25 cellular contexts compared by ENCODE assay signal in the genomic region with DNA sequence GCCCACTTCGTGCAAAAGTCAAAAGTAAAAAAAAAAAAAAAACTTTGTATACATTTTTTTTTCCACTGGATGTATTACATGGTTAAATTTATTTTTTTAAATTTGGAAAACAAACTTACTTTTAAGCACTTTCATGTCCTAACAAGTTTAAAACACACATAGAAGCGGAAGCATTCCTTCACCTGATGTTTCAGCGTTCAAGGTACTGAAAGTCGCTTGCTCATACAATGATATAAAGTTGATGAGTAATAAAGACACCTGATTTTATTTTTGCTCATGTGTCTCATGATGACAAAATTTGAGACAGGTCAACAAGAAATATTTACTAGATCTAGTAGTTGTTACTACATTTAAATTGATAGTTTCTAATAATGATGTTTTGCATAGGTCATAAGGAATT. TPM values are rescaled to one million over a fixed set of nuclear protein-coding genes. Genes with fewer than 3 reads are reported as not detected.
A peak's percentile ranks its signal among the peaks of the same experiment; 100 is the strongest.
DNase-seq lines count a peak whose midpoint lies in the region; ATAC-seq, FAIRE-seq and TF ChIP-seq lines count a peak whose summit lies in the region.
"Had no signal": no experiment of that assay in that cellular context is flagged by ENCODE, and none has a peak within 500 bp of the region (broad histone marks: within the 10 kb centered on the region; RNA-seq: fewer than 3 reads in every experiment).

No MANE protein-coding gene starts in this region.

- H3K9me3 Mint-ChIP-seq in activated CD8-positive, alpha-beta memory T cell treated with anti-CD3 and anti-CD28 coated beads, Interleukin-2, amount 10 ng/mL, durations not matched to agents 7 days and 5 days (ENCODE audit: low read depth): no peaks in the 10 kb centered on the region

- H2AFZ ChIP-seq in IMR-90 (replicated peaks; ENCODE audit: low read length, poor library complexity): no peak overlapping the region
- H2AFZ ChIP-seq in keratinocyte (ENCODE audit: control insufficient read depth, low read length): no peak overlapping the region
- H2AFZ ChIP-seq: GM23248 had no signal

- intact Hi-C loops in IMR-90 (cut with micrococcal nuclease) (no loop called here), sigmoid colon (cut with DNase I) (no loop called here)

- no peak overlapping the region for H4K5ac ChIP-seq in IMR-90 (ENCODE audit: low read depth, low read length)

- ATAC-seq in IMR-90 (ENCODE audit: low read depth): no peak
- ATAC-seq in activated CD8-positive, alpha-beta memory T cell treated with anti-CD3 and anti-CD28 coated beads, Interleukin-2, amount 10 ng/mL, durations not matched to agents 7 days and 5 days: no peak
- ATAC-seq: A549 had no signal

- peak; percentile 51 for FAIRE-seq in keratinocyte (lab: Jason Lieb, UNC)
- FAIRE-seq: A549, GM12891, GM18507, H1 had no signal

- H3K23ac ChIP-seq in IMR-90 (ENCODE audit: low read depth, low read length): no peak overlapping the region

- BruUV-seq in IMR-90 (replicated peaks; lab: Mats Ljungman, UMichigan): no TSS peak

- no peak for TF ChIP-seq EP300 in sigmoid colon (IDR thresholded peaks at IDR 0.05)

- H3K9me3 ChIP-seq in IMR-90 (ENCODE audit: control insufficient read depth, insufficient read depth, low read length) (no peaks in the 10 kb centered on the region; the same call in 1 of the 2 replicates), SJCRH30 (replicated peaks) (no peaks in the 10 kb centered on the region), keratinocyte (ENCODE audit: control insufficient read depth, low read depth, low read length) (no peaks in the 10 kb centered on the region), sigmoid colon (no peaks in the 10 kb centered on the region)
- H3K9me3 ChIP-seq: A549; BE2C; BLaER1 treated with 17β-estradiol and CSF1 and Interleukin-3, amounts not matched to agents 10 nM and 100 nM had no signal

- H3K27ac Mint-ChIP-seq in activated CD8-positive, alpha-beta memory T cell treated with anti-CD3 and anti-CD28 coated beads, Interleukin-2, amount 10 ng/mL, durations not matched to agents 7 days and 5 days: no peak overlapping the region
- H3K27ac Mint-ChIP-seq: CD4-positive, alpha-beta memory T cell had no signal

- no peaks in the 10 kb centered on the region for H3K27me3 ChIP-seq in IMR-90 (ENCODE audit: control insufficient read depth, insufficient read depth, low read length)
- H3K27me3 ChIP-seq in SJCRH30: no peaks in the 10 kb centered on the region
- no peaks in the 10 kb centered on the region for H3K27me3 ChIP-seq in keratinocyte (ENCODE audit: control insufficient read depth, extremely low read depth, insufficient read depth, low read length)
- no peaks in the 10 kb centered on the region for H3K27me3 ChIP-seq in sigmoid colon
- H3K27me3 ChIP-seq: BE2C; BLaER1 treated with 17β-estradiol and CSF1 and Interleukin-3, amounts not matched to agents 10 nM and 100 nM had no signal

- no peak for TF ChIP-seq CTCF in IMR-90 (conservative IDR thresholded peaks at IDR 0.05; ENCODE audit: low read depth, low read length)
- TF ChIP-seq CTCF in epithelial cell of esophagus (IDR thresholded peaks at IDR 0.05; ENCODE audit: insufficient read depth, low read depth, low read length, missing control alignments): no peak
- no peak for TF ChIP-seq CTCF in keratinocyte (optimal IDR thresholded peaks at IDR 0.05 in 1 of 3, IDR thresholded peaks at IDR 0.05 in 1 of 3, conservative IDR thresholded peaks at IDR 0.05 in 1 of 3; ENCODE audit: extremely low read depth in 1 of 3, insufficient read depth in 2 of 3, low read length in 3 of 3)
- TF ChIP-seq CTCF in sigmoid colon (IDR thresholded peaks at IDR 0.05): no peak

- no peak overlapping the region for H2BK5ac ChIP-seq in IMR-90 (ENCODE audit: low read depth, low read length, poor library complexity, severe bottlenecking)

- no peak overlapping the region for H2BK15ac ChIP-seq in IMR-90 (ENCODE audit: low read depth, low read length)

- no peak overlapping the region for H2AK5ac ChIP-seq in IMR-90 (ENCODE audit: low read depth, low read length)

- CTCF ChIA-PET in IMR-90 (lab: Yijun Ruan, JAX): no interaction called here
- CTCF ChIA-PET in activated CD8-positive, alpha-beta memory T cell treated with anti-CD3 and anti-CD28 coated beads, Interleukin-2, amount 10 ng/mL, durations not matched to agents 7 days and 5 days (lab: Charles Lee): no interaction called here

- H4K91ac ChIP-seq in IMR-90 (ENCODE audit: insufficient read depth, low read depth, low read length): no peak overlapping the region

- in situ Hi-C loops in IMR-90 (cut with MboI; ENCODE audit: low sequenced_read_pairs): no loop called here

- H3K18ac ChIP-seq in IMR-90 (ENCODE audit: low read depth, low read length): peak overlapping the region; percentile 43; the same call in 1 of the 2 replicates

- H3K56ac ChIP-seq in IMR-90 (ENCODE audit: extremely low read depth, insufficient read depth, low read length): no peak overlapping the region

- H3K36me3 ChIP-seq in IMR-90 (ENCODE audit: control insufficient read depth, insufficient read depth, low read length): no peaks in the 10 kb centered on the region
- H3K36me3 ChIP-seq in SJCRH30: 0 out of 2 replicates have a peak, but pooled peaks cover 3% of the 10 kb centered on the region
- no peaks in the 10 kb centered on the region for H3K36me3 ChIP-seq in keratinocyte (ENCODE audit: control insufficient read depth in 2 of 2, extremely low read depth in 1 of 2, insufficient read depth in 2 of 2, low read length in 2 of 2)
- no peaks in the 10 kb centered on the region for H3K36me3 ChIP-seq in sigmoid colon
- H3K36me3 ChIP-seq: BE2C; BLaER1 treated with 17β-estradiol and CSF1 and Interleukin-3, amounts not matched to agents 10 nM and 100 nM had no signal

- no peak overlapping the region for H3K27ac ChIP-seq in IMR-90 (ENCODE audit: insufficient read depth, low read length)
- H3K27ac ChIP-seq in SJCRH30: peak overlapping the region; percentile 79
- peak overlapping the region; percentile 9 for H3K27ac ChIP-seq in keratinocyte (ENCODE audit: control insufficient read depth, insufficient read depth, low read length)
- no peak overlapping the region for H3K27ac ChIP-seq in sigmoid colon
- H3K27ac ChIP-seq: A549; BLaER1 treated with 17β-estradiol and CSF1 and Interleukin-3, amounts not matched to agents 10 nM and 100 nM; GM23248 had no signal

- no peaks in the 10 kb centered on the region for H3K27me3 Mint-ChIP-seq in activated CD8-positive, alpha-beta memory T cell treated with anti-CD3 and anti-CD28 coated beads, Interleukin-2, amount 10 ng/mL, durations not matched to agents 7 days and 5 days
- H3K27me3 Mint-ChIP-seq: CD4-positive, alpha-beta memory T cell had no signal

- no peak overlapping the region for H2BK20ac ChIP-seq in IMR-90 (ENCODE audit: low read depth, low read length)

- POLR2A ChIA-PET in IMR-90 (lab: Charles Lee; ENCODE audit: unreplicated experiment): no interaction called here

- WGBS in IMR-90 (ENCODE audit: extremely low coverage in 2 of 2, insufficient read length in 1 of 2), 2 experiments: no CpG with 5 or more reads among the region's 4 CpGs
- 94 to 98% methylated on average over 4 of the region's 4 CpGs for WGBS in sigmoid colon, 2 donors

- no peak for TF ChIP-seq RAD21 in IMR-90 (IDR thresholded peaks at IDR 0.05; ENCODE audit: low read length)

- no peak overlapping the region for H2BK120ac ChIP-seq in IMR-90 (ENCODE audit: low read depth, low read length)

- H3K9me1 ChIP-seq in IMR-90 (ENCODE audit: insufficient read depth, low read length) (peaks cover 3% of the 10 kb centered on the region; the same call in 1 of the 2 replicates), keratinocyte (ENCODE audit: control insufficient read depth, extremely low read depth, insufficient read depth, low read length) (no peaks in the 10 kb centered on the region)

- no peaks in the 10 kb centered on the region for H3K79me2 ChIP-seq in keratinocyte (ENCODE audit: control insufficient read depth, insufficient read depth, low read length)

- no peak overlapping the region for H3K4ac ChIP-seq in IMR-90 (ENCODE audit: low read depth, low read length)

- H4K20me1 ChIP-seq in IMR-90 (ENCODE audit: insufficient read depth, low read length) (no peaks in the 10 kb centered on the region), keratinocyte (ENCODE audit: control insufficient read depth, extremely low read depth, insufficient read depth, low read length) (no peaks in the 10 kb centered on the region)
- H4K20me1 ChIP-seq: BLaER1 treated with 17β-estradiol and CSF1 and Interleukin-3, amounts not matched to agents 10 nM and 100 nM had no signal

- no peak overlapping the region for H3K4me3 ChIP-seq in IMR-90 (ENCODE audit: insufficient read depth, low read depth, low read length)
- no peak overlapping the region for H3K4me3 ChIP-seq in SJCRH30
- H3K4me3 ChIP-seq in epithelial cell of esophagus (ENCODE audit: low read length): no peak overlapping the region
- H3K4me3 ChIP-seq in keratinocyte (ENCODE audit: control insufficient read depth in 2 of 3, extremely low read depth in 1 of 3, insufficient read depth in 2 of 3, low read depth in 1 of 3, low read length in 3 of 3): no peak overlapping the region
- H3K4me3 ChIP-seq in sigmoid colon: no peak overlapping the region
- H3K4me3 ChIP-seq: A549; BLaER1 treated with 17β-estradiol and CSF1 and Interleukin-3, amounts not matched to agents 10 nM and 100 nM; GM23248 had no signal

- H3K36me3 Mint-ChIP-seq in activated CD8-positive, alpha-beta memory T cell treated with anti-CD3 and anti-CD28 coated beads, Interleukin-2, amount 10 ng/mL, durations not matched to agents 7 days and 5 days: no peaks in the 10 kb centered on the region
- H3K36me3 Mint-ChIP-seq: CD4-positive, alpha-beta memory T cell had no signal

- H3K14ac ChIP-seq in IMR-90 (replicated peaks; ENCODE audit: low read depth, low read length): no peak overlapping the region

- TF ChIP-seq POLR2A in IMR-90 (IDR thresholded peaks at IDR 0.05; ENCODE audit: low read depth, low read length) (no peak), sigmoid colon (IDR thresholded peaks at IDR 0.05) (no peak)

- H3K79me1 ChIP-seq in IMR-90 (ENCODE audit: low read depth in 1 of 2, low read length in 2 of 2): no peaks in the 10 kb centered on the region

- H3K4me3 Mint-ChIP-seq in activated CD8-positive, alpha-beta memory T cell treated with anti-CD3 and anti-CD28 coated beads, Interleukin-2, amount 10 ng/mL, durations not matched to agents 7 days and 5 days: no peak overlapping the region
- H3K4me3 Mint-ChIP-seq: CD4-positive, alpha-beta memory T cell had no signal

- H4K8ac ChIP-seq in IMR-90 (ENCODE audit: low read depth in 2 of 2, low read length in 2 of 2): no peak overlapping the region

- H2AK9ac ChIP-seq in IMR-90 (replicated peaks; ENCODE audit: low read depth, low read length, poor library complexity): no peak overlapping the region

- no peak overlapping the region for H3K4me2 ChIP-seq in IMR-90 (ENCODE audit: low read depth, low read length)
- peak overlapping the region; percentile 29 for H3K4me2 ChIP-seq in keratinocyte (ENCODE audit: control insufficient read depth, extremely low read depth, insufficient read depth, low read depth, low read length)
- H3K4me2 ChIP-seq: A549; BLaER1 treated with 17β-estradiol and CSF1 and Interleukin-3, amounts not matched to agents 10 nM and 100 nM had no signal

- no peak for DNase-seq in IMR-90
- DNase-seq in SJCRH30: no peak
- peak; percentile 88 for DNase-seq in epithelial cell of esophagus (ENCODE audit: low read depth)
- peak; percentile 62 for DNase-seq in keratinocyte (ENCODE audit: low read depth, low spot score)
- no peak for DNase-seq in sigmoid colon
- DNase-seq in glomerular visceral epithelial cell (ENCODE audit: extremely low spot score): no peak
- no peak for DNase-seq in activated CD8-positive, alpha-beta memory T cell treated with anti-CD3 and anti-CD28 coated beads, Interleukin-2, amount 10 ng/mL, durations not matched to agents 7 days and 5 days
- DNase-seq: 8988T; ACHN; AML-193; BE2C; Calu3; CD4-positive, alpha-beta memory T cell; COR-L47; DMS53; DMS79 treated with DMSO at 0.1 percent for 48 hours; GF-D8; H7; HCEC 1CT had no signal

- dilution Hi-C loops in IMR-90 (cut with HindIII; ENCODE audit: low sequenced_read_pairs, unreplicated experiment): no loop called here
- dilution Hi-C loops in keratinocyte (cut with MboI; ENCODE audit: extremely low pct_ligation_motif_present, low sequenced_read_pairs): no loop called here

- H3K9ac ChIP-seq in IMR-90 (ENCODE audit: low read depth, low read length) (no peak overlapping the region), keratinocyte (ENCODE audit: control insufficient read depth, extremely low read depth, insufficient read depth, low read length) (no peak overlapping the region)
- H3K9ac ChIP-seq: BLaER1 treated with 17β-estradiol and CSF1 and Interleukin-3, amounts not matched to agents 10 nM and 100 nM; GM23248 had no signal

- peaks cover 8% of the 10 kb centered on the region for H3K4me1 ChIP-seq in IMR-90 (ENCODE audit: control insufficient read depth, insufficient read depth, low read length)
- peaks cover 50% of the 10 kb centered on the region for H3K4me1 ChIP-seq in SJCRH30
- peaks cover 18% of the 10 kb centered on the region for H3K4me1 ChIP-seq in keratinocyte (ENCODE audit: control insufficient read depth, extremely low read depth, insufficient read depth, low read length)
- H3K4me1 ChIP-seq in sigmoid colon: peaks cover 0 to 8% (median 1%) of the 10 kb centered on the region in 4 donors
- H3K4me1 ChIP-seq: A549; BE2C; BLaER1 treated with 17β-estradiol and CSF1 and Interleukin-3, amounts not matched to agents 10 nM and 100 nM had no signal

- no peaks in the 10 kb centered on the region for H3K4me1 Mint-ChIP-seq in activated CD8-positive, alpha-beta memory T cell treated with anti-CD3 and anti-CD28 coated beads, Interleukin-2, amount 10 ng/mL, durations not matched to agents 7 days and 5 days
- H3K4me1 Mint-ChIP-seq: CD4-positive, alpha-beta memory T cell had no signal

RNA-seq across cellular contexts. Expression of gene ADAMTS1, which starts 35.5 kb away (rescaled TPM):
- total RNA-seq in IMR-90 (2012; rRNA removed) (106 and 116 TPM in 2 replicates), sigmoid colon (100 to 1,000 TPM in 3 of 4 donors, 10 to 100 TPM in 1; 68.1 to 116 (median 105) TPM)
- polyA plus RNA-seq in IMR-90 (2012; rRNA removed) (317 and 336 TPM in 2 replicates), keratinocyte (340 to 485 TPM (median 344 TPM) in 3 replicates), sigmoid colon (10 to 100 TPM in 2 of 3 donors, 1 to 10 TPM in 1; 4.6 to 29.6 (median 13.2) TPM)
- 78.5 and 82.1 TPM in 2 replicates for polyA plus RNA-seq in IMR-90 (2012; cell fraction: cytosol; rRNA removed)
- polyA plus RNA-seq in IMR-90 (2012; cell fraction: nucleus; rRNA removed; ENCODE audit: low replicate concordance): 226 and 359 TPM in 2 replicates
- total RNA-seq in SJCRH30 (2014; rRNA removed; shearing (Covaris generic)): 188 and 220 TPM in 2 replicates
- 90.5 TPM for polyA plus RNA-seq in keratinocyte (2011; ENCODE audit: low read depth)
- 172 and 198 TPM in 2 replicates for polyA plus RNA-seq in keratinocyte (2011; cell fraction: cytosol; rRNA removed)
- polyA plus RNA-seq in keratinocyte (2011; cell fraction: nucleus; rRNA removed): 1,714 and 1,972 TPM in 2 replicates
- 81.7 and 285 TPM in 2 replicates for polyA plus RNA-seq in keratinocyte (2012; ENCODE audit: low replicate concordance)
- polyA minus RNA-seq in keratinocyte: 1,168 to 1,682 TPM (median 1,277 TPM) in 3 replicates
- polyA minus RNA-seq in keratinocyte (2011; cell fraction: cytosol; rRNA and poly(A)+ RNA removed): 366 TPM
- polyA minus RNA-seq in keratinocyte (2011; cell fraction: nucleus; rRNA and poly(A)+ RNA removed): 1,277 and 2,287 TPM in 2 replicates
- 1 to 10 TPM in 1 of 2 experiments, under 1 TPM in 1; 0.89 to 2.0 TPM for total RNA-seq in activated CD8-positive, alpha-beta memory T cell treated with anti-CD3 and anti-CD28 coated beads, Interleukin-2, amount 10 ng/mL, durations not matched to agents 7 days and 5 days
- total RNA-seq: CD4-positive, alpha-beta memory T cell had no signal

Comparison
In these comparisons a context has a peak if more than half of its experiments do, and no peak if none do; other contexts are left out.
1. DNase-seq: peak in epithelial cell of esophagus (single experiment) and keratinocyte (single experiment); none in IMR-90 (single experiment), SJCRH30 (0 of 2), sigmoid colon (single experiment), glomerular visceral epithelial cell (single experiment) and activated CD8-positive, alpha-beta memory T cell treated with anti-CD3 and anti-CD28 coated beads, Interleukin-2, amount 10 ng/mL, durations not matched to agents 7 days and 5 days (single experiment).
2. H3K27ac ChIP-seq: peak in SJCRH30 (single experiment) and keratinocyte (single experiment); none in IMR-90 (single experiment) and sigmoid colon (0 of 4).
3. RNA of gene ADAMTS1, which starts 35.5 kb away (total RNA-seq): 188 to 220 TPM in SJCRH30, 106 to 116 TPM in IMR-90 and 68.1 to 116 TPM in sigmoid colon; 0.89 to 2.0 TPM in activated CD8-positive, alpha-beta memory T cell treated with anti-CD3 and anti-CD28 coated beads, Interleukin-2, amount 10 ng/mL, durations not matched to agents 7 days and 5 days; every median in the first group is over 10 times any median in the second.